11 cellular contexts compared by ENCODE assay signal in the genomic region with DNA sequence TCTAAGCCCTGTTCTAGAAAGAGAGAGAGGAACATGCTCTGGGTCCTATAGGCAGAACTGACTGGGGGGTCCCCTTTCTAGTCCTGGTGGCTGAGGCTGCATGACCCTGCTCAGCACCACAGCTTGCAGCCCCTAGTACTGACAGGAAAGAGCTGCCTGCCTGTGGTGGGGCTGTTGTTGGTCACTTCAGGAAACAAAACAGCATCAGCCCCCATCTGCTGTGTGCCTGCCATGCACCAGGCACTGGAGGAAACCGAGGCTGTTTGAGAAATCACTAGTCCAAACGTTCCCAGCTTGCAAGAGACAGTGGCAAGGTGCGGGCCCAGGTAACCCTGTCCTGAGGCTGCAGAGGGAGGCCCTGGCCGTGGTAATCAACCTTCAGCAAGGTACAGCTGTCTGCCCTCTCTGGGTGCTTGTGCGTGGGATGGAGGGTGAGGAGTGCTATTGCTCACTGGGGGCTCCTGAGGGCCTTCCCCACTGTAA.
DNase-seq lines count a peak whose midpoint lies in the region; ATAC-seq, FAIRE-seq and TF ChIP-seq lines count a peak whose summit lies in the region.
"Had no signal": no experiment of that assay in that cellular context is flagged by ENCODE, and none has a peak within 500 bp of the region (broad histone marks: within the 10 kb centered on the region; RNA-seq: fewer than 3 reads in every experiment).

No MANE protein-coding gene starts in this region.

- peaks cover 6% of the 10 kb centered on the region for H3K36me3 Mint-ChIP-seq in nephron progenitor cell (ENCODE audit: low read depth)

- ATAC-seq in GM18502 (IDR thresholded peaks at IDR 0.05; ENCODE audit: poor library complexity, unreplicated experiment) (peak; percentile 74), GM19455 (IDR thresholded peaks at IDR 0.05; ENCODE audit: unreplicated experiment) (peak; percentile 45), HG03135 (IDR thresholded peaks at IDR 0.05; ENCODE audit: unreplicated experiment) (peak; percentile 48), K562 (no peak), HG02938 (IDR thresholded peaks at IDR 0.05; ENCODE audit: unreplicated experiment) (no peak)

- WGBS in K562 (ENCODE audit: insufficient coverage, low coverage, missing lambda C conversion rate) = 54% methylated on average over 5 of the region's 5 CpGs

- no peak overlapping the region for H3K4me2 ChIP-seq in K562 (ENCODE audit: insufficient read depth, low read length)

- intact Hi-C loops in K562 (cut with micrococcal nuclease) = no loop called here

- peaks cover 24 to 57% of the 10 kb centered on the region in 2 experiments; a peak in 4 of 5 replicates for H3K4me1 ChIP-seq in K562 (replicated peaks in 1 of 2; ENCODE audit: control insufficient read depth in 2 of 2, insufficient read depth in 2 of 2, low read length in 2 of 2)

- POLR2A ChIA-PET in K562 (lab: Yijun Ruan, JAX) = interaction anchor here (0.8 to 2.0 kb wide), 5 partner anchors 8 to 120 kb away, joined by 3 to 9 read pairs (median 4); no protein-coding TSS in a partner anchor

- H4K20me1 ChIP-seq in K562 (replicated peaks; ENCODE audit: control insufficient read depth, insufficient read depth, low read length) = no peaks in the 10 kb centered on the region; the same call in 1 of the 2 replicates

- H3K4me1 Mint-ChIP-seq in nephron progenitor cell = peaks cover 45% of the 10 kb centered on the region

- H2AFZ ChIP-seq in K562 (ENCODE audit: low read depth, low read length) = no peak overlapping the region

- BruUV-seq in K562 (replicated peaks; lab: Mats Ljungman, UMichigan) = no TSS peak

- H3K4me3 ChIP-seq in K562 = no peak overlapping the region
- H3K4me3 ChIP-seq: heart right ventricle had no signal

- peaks cover 6% of the 10 kb centered on the region for H3K27me3 Mint-ChIP-seq in nephron progenitor cell (ENCODE audit: low read depth, poor library complexity)

- TF ChIP-seq POLR2A in K562 (conservative IDR thresholded peaks at IDR 0.05) = no peak

- CTCF ChIA-PET in K562 (lab: Yijun Ruan, JAX; ENCODE audit: low intra/inter-chr PET ratio) = no interaction called here

- no peak for TF ChIP-seq RAD21 in K562 (CRISPR knock-in tag; conservative IDR thresholded peaks at IDR 0.05 in 1 of 2, IDR thresholded peaks at IDR 0.05 in 1 of 2)

- H3K27me3 ChIP-seq in K562 (ENCODE audit: control insufficient read depth in 2 of 2, insufficient read depth in 2 of 2, low read length in 2 of 2) = no peaks in the 10 kb centered on the region
- H3K27me3 ChIP-seq: heart right ventricle had no signal

- H3K27ac Mint-ChIP-seq in nephron progenitor cell = no peak overlapping the region

- H3K4me3 Mint-ChIP-seq in nephron progenitor cell = no peak overlapping the region

- H3K9me3 Mint-ChIP-seq in nephron progenitor cell = peaks cover 6% of the 10 kb centered on the region

- DNase-seq in K562 (ENCODE audit: extremely low read depth in 1 of 4, low spot score in 3 of 4) (no peak), nephron progenitor cell (no peak), NCI-H510A (lab: John Stamatoyannopoulos, UW) (no peak), NCI-H1694 treated with DMSO at 0.1 percent for 48 hours (lab: John Stamatoyannopoulos, UW) (no peak)
- DNase-seq: activated naive CD4-positive, alpha-beta T cell treated with anti-CD3 and anti-CD28 coated beads, Interleukin-2, amount 50 U/mL, for 16 hours; heart right ventricle; NCI-H526 treated with DMSO at 0.1 percent for 48 hours had no signal

- H3K9ac ChIP-seq in K562 (ENCODE audit: insufficient read depth in 1 of 2, low read depth in 2 of 2, low read length in 2 of 2) = peak overlapping the region in 1 of 2 experiments; percentile 9; a peak in 1 of 4 replicates

- in situ Hi-C loops in K562 (cut with MboI) = loop anchor here (5.0 kb wide), 1 partner anchor 85 kb away; no protein-coding TSS in a partner anchor

- TF ChIP-seq CTCF in K562 (IDR thresholded peaks at IDR 0.05 in 2 of 3, conservative IDR thresholded peaks at IDR 0.05 in 1 of 3; ENCODE audit: insufficient read depth in 2 of 3, low read depth in 1 of 3, low read length in 3 of 3) (no peak), nephron progenitor cell (IDR thresholded peaks at IDR 0.05) (no peak)

- H3K9me1 ChIP-seq in K562 (ENCODE audit: control insufficient read depth, insufficient read depth, low read length) = no peaks in the 10 kb centered on the region

- no peak for FAIRE-seq in K562 (lab: Jason Lieb, UNC)

- peaks cover 9% of the 10 kb centered on the region; the same call in 2 of the 3 replicates for H3K79me2 ChIP-seq in K562 (ENCODE audit: control insufficient read depth, insufficient read depth, low read length)

- no peak for TF ChIP-seq EP300 in K562 (IDR thresholded peaks at IDR 0.05; ENCODE audit: low read length)

- no peaks in the 10 kb centered on the region for H3K9me3 ChIP-seq in K562 (replicated peaks; ENCODE audit: control insufficient read depth, insufficient read depth, low read depth, low read length)
- H3K9me3 ChIP-seq: heart right ventricle had no signal

- H3K27ac ChIP-seq in K562 (ENCODE audit: extremely low read depth, low read depth, low read length) = no peak overlapping the region
- H3K27ac ChIP-seq: heart right ventricle had no signal

- H3K36me3 ChIP-seq in K562 (ENCODE audit: control insufficient read depth, insufficient read depth, low read length) = no peaks in the 10 kb centered on the region

TF ChIP-seq in K562, 482 proteins besides CTCF, POLR2A, EP300 and RAD21:
- TF ChIP-seq, protein P1, sequence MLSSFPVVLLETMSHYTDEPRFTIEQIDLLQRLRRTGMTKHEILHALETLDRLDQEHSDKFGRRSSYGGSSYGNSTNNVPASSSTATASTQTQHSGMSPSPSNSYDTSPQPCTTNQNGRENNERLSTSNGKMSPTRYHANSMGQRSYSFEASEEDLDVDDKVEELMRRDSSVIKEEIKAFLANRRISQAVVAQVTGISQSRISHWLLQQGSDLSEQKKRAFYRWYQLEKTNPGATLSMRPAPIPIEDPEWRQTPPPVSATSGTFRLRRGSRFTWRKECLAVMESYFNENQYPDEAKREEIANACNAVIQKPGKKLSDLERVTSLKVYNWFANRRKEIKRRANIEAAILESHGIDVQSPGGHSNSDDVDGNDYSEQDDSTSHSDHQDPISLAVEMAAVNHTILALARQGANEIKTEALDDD (IDR thresholded peaks at IDR 0.05) = no peak
- 0 out of 2 replicates have a peak, but pooled peaks have one; percentile 37 for TF ChIP-seq PRMT5 (CRISPR knock-in tag; IDR thresholded peaks at IDR 0.05)

Comparison
In these comparisons a context has a peak if more than half of its experiments do, and no peak if none do; other contexts are left out.
1. ATAC-seq: peak in GM18502 (single experiment), GM19455 (single experiment) and HG03135 (single experiment); none in K562 (single experiment) and HG02938 (single experiment).